Comparison of ENCODE assay signal across 18 cellular contexts in genomic region chr16:1786242-1787055, GRCh38. TPM values are rescaled to one million over a fixed set of nuclear protein-coding genes. Genes with fewer than 3 reads are reported as not detected.
DNase-seq lines count a peak whose midpoint lies in the region; ATAC-seq, FAIRE-seq and TF ChIP-seq lines count a peak whose summit lies in the region.
"Had no signal": no experiment of that assay in that cellular context is flagged by ENCODE, and none has a peak within 500 bp of the region (broad histone marks: within the 10 kb centered on the region; RNA-seq: fewer than 3 reads in every experiment).

No MANE protein-coding gene starts in this region.

- BruUV-seq in HepG2 (replicated peaks; lab: Mats Ljungman, UMichigan) = no TSS peak

- H3K36me3 ChIP-seq in brain microvascular endothelial cell (replicated peaks) = peaks cover 27% of the 10 kb centered on the region
- H3K36me3 ChIP-seq in HepG2 (replicated peaks in 1 of 2; ENCODE audit: control insufficient read depth in 1 of 2, insufficient read depth in 2 of 2, low read length in 2 of 2) = peaks cover 4 to 7% of the 10 kb centered on the region in 2 experiments; a peak in 3 of 5 replicates
- no peaks in the 10 kb centered on the region for H3K36me3 ChIP-seq in MM.1S (replicated peaks; ENCODE audit: insufficient read depth, low read length)

- H3F3A ChIP-seq in MM.1S (ENCODE audit: insufficient read depth, low read length) = peaks cover 5% of the 10 kb centered on the region; the same call in 1 of the 2 replicates

- no peaks in the 10 kb centered on the region for H3K9me2 ChIP-seq in MM.1S (replicated peaks; ENCODE audit: insufficient read depth, low read length)

- no peaks in the 10 kb centered on the region for H3K27me3 ChIP-seq in brain microvascular endothelial cell (replicated peaks)
- H3K27me3 ChIP-seq in HepG2 (ENCODE audit: control insufficient read depth in 1 of 2, insufficient read depth in 2 of 2, low read length in 2 of 2) = peaks cover 0 to 2% of the 10 kb centered on the region in 2 experiments; a peak in 1 of 5 replicates
- no peaks in the 10 kb centered on the region for H3K27me3 ChIP-seq in MM.1S (replicated peaks; ENCODE audit: insufficient read depth, low read length)

- TF ChIP-seq EP300 in HepG2 (IDR thresholded peaks at IDR 0.05; ENCODE audit: low read depth in 2 of 2, low read length in 2 of 2) = no peak
- no peak for TF ChIP-seq EP300 in HepG2 (CRISPR knock-in tag; IDR thresholded peaks at IDR 0.05; ENCODE audit: borderline replicate concordance)

- DNase-seq in GM13976 (ENCODE audit: low spot score) (no peak), brain microvascular endothelial cell (no peak), HepG2 (ENCODE audit: low spot score) (no peak), hypothalamus (lab: John Stamatoyannopoulos, UW) (no peak), NCI-H1694 treated with DMSO at 0.1 percent for 48 hours (lab: John Stamatoyannopoulos, UW) (no peak), MM.1S (no peak), RPMI8226 (no peak)
- DNase-seq: activated effector memory CD4-positive, alpha-beta T cell treated with Interleukin-2 at 50 U/mL for 16 hours; anterior cingulate cortex; DMS79 treated with DMSO at 0.1 percent for 48 hours; hippocampal formation; NCI-H526 treated with DMSO at 0.1 percent for 48 hours; retina had no signal

- H3K79me2 ChIP-seq in HepG2 (ENCODE audit: insufficient read depth, low read length) (peaks cover 26% of the 10 kb centered on the region), MM.1S (ENCODE audit: low read length) (peaks cover 53% of the 10 kb centered on the region)

- in situ Hi-C loops in GM13976 (cut with MboI; ENCODE audit: low sequenced_read_pairs, unreplicated experiment) (no loop called here), brain microvascular endothelial cell (cut with HindIII; ENCODE audit: low pct_ligation_motif_present, low sequenced_read_pairs) (no loop called here), HepG2 (cut with HindIII; ENCODE audit: extremely low pct_ligation_motif_present, low pct_unique_long_range_greater_than_20kb) (no loop called here)

- H2AFZ ChIP-seq in HepG2 (ENCODE audit: low read length) (no peak overlapping the region), MM.1S (ENCODE audit: low read length) (no peak overlapping the region)

- TF ChIP-seq CTCF in 22Rv1 (IDR thresholded peaks at IDR 0.05) (0 out of 2 replicates have a peak, but pooled peaks have one; percentile 9), GM13976 (IDR thresholded peaks at IDR 0.05; ENCODE audit: borderline replicate concordance, control extremely low read depth, extremely low read depth, insufficient read depth, missing control alignments) (peak; percentile 15), brain microvascular endothelial cell (IDR thresholded peaks at IDR 0.05; ENCODE audit: low read depth, low read length, missing control alignments) (peak; percentile 2), HepG2 (CRISPR knock-in tag; IDR thresholded peaks at IDR 0.05) (no peak), MM.1S (IDR thresholded peaks at IDR 0.05; ENCODE audit: low read length) (no peak)

- H3K27ac ChIP-seq in 22Rv1 (no peak overlapping the region), brain microvascular endothelial cell (no peak overlapping the region), HepG2 (ENCODE audit: extremely low read length, insufficient read depth, low read length) (no peak overlapping the region), MM.1S (ENCODE audit: low read length) (no peak overlapping the region)
- H3K27ac ChIP-seq: HL-60 had no signal

- WGBS in HepG2 (ENCODE audit: low lambda C conversion rate) = 98% methylated on average over 11 of the region's 51 CpGs

- ATAC-seq in HepG2 = no peak

- intact Hi-C loops in HepG2 (cut with micrococcal nuclease; ENCODE audit: unreplicated experiment) = no loop called here

- no peak for FAIRE-seq in HepG2 (lab: Jason Lieb, UNC)
- FAIRE-seq: colon had no signal

- TF ChIP-seq POLR2A in HepG2 (IDR thresholded peaks at IDR 0.05; ENCODE audit: insufficient read depth in 1 of 2, low read depth in 2 of 2, low read length in 2 of 2) = no peak

- H3K4me1 ChIP-seq in HepG2 (ENCODE audit: insufficient read depth, low read length) = peaks cover 10% of the 10 kb centered on the region
- H3K4me1 ChIP-seq in MM.1S (ENCODE audit: low read length) = peaks cover under 1% of the 10 kb centered on the region; the same call in 1 of the 2 replicates

- H3K9ac ChIP-seq in HepG2 (ENCODE audit: insufficient read depth, low read depth, low read length) = no peak overlapping the region
- no peak overlapping the region for H3K9ac ChIP-seq in MM.1S (ENCODE audit: low read length)

- CTCF ChIA-PET in HepG2 (lab: Yijun Ruan, JAX; ENCODE audit: low intra/inter-chr PET ratio, low total read pairs) = no interaction called here

- H3K4me2 ChIP-seq in HepG2 (ENCODE audit: low read depth, low read length) (no peak overlapping the region), MM.1S (ENCODE audit: low read depth, low read length) (no peak overlapping the region)

- H4K20me1 ChIP-seq in HepG2 (ENCODE audit: insufficient read depth, low read length) (peaks cover 4% of the 10 kb centered on the region; the same call in 1 of the 2 replicates), MM.1S (ENCODE audit: insufficient read depth, low read length) (no peaks in the 10 kb centered on the region)

- POLR2A ChIA-PET in HepG2 (lab: Yijun Ruan, JAX) = no interaction called here

- H3K4me3 ChIP-seq in brain microvascular endothelial cell (ENCODE audit: low read depth, low read length) = no peak overlapping the region
- H3K4me3 ChIP-seq in HepG2 (replicated peaks in 1 of 3; ENCODE audit: insufficient read depth in 1 of 3, low read depth in 2 of 3, low read length in 3 of 3) = no peak overlapping the region
- no peak overlapping the region for H3K4me3 ChIP-seq in MM.1S (ENCODE audit: low read length)

- TF ChIP-seq RAD21 in HepG2 (CRISPR knock-in tag; IDR thresholded peaks at IDR 0.05) = no peak

- H3K9me3 ChIP-seq in HepG2 (ENCODE audit: low read length) = no peaks in the 10 kb centered on the region
- no peaks in the 10 kb centered on the region for H3K9me3 ChIP-seq in MM.1S (replicated peaks; ENCODE audit: insufficient read depth, low read length)

RNA-seq across cellular contexts. Expression of gene NUBP2, which starts 3.7 kb away (rescaled TPM):
- 43.8 and 61.5 TPM in 2 replicates for total RNA-seq in HepG2 (2016; rRNA removed; fragmentation: Illumina TruSeq; extraction: Trizol)
- total RNA-seq in HepG2 (2016; cell fraction: cytosol; rRNA removed; fragmentation: Illumina TruSeq; extraction: Trizol; ENCODE audit: low read depth) = 45.7 and 50.6 TPM in 2 replicates
- total RNA-seq in HepG2 (2016; cell fraction: insoluble cytoplasmic fraction; rRNA removed; fragmentation: Illumina TruSeq; extraction: Trizol) = 43.0 and 67.3 TPM in 2 replicates
- total RNA-seq in HepG2 (2016; cell fraction: membrane; rRNA removed; fragmentation: Illumina TruSeq; extraction: Trizol) = 59.0 and 63.2 TPM in 2 replicates
- total RNA-seq in HepG2 (2016; cell fraction: nucleus; rRNA removed; fragmentation: Illumina TruSeq; extraction: Trizol) = 26.2 and 29.2 TPM in 2 replicates
- 25.7 and 33.5 TPM in 2 replicates for polyA plus RNA-seq in HepG2 (2011; rRNA removed)
- 26.7 and 51.2 TPM in 2 replicates for polyA plus RNA-seq in HepG2 (2011; cell fraction: cytosol; rRNA removed)
- polyA plus RNA-seq in HepG2 (2011; cell fraction: nucleus; rRNA removed) = 80.7 and 89.5 TPM in 2 replicates
- 19.8 and 31.7 TPM in 2 replicates for polyA plus RNA-seq in HepG2 (2012)
- 46.9 and 52.9 TPM in 2 replicates for polyA plus RNA-seq in HepG2 (2016; cell fraction: cytosol; fragmentation: Illumina TruSeq; extraction: Trizol; ENCODE audit: low read depth)
- 40.4 and 46.6 TPM in 2 replicates for polyA plus RNA-seq in HepG2 (2016; cell fraction: insoluble cytoplasmic fraction; fragmentation: Illumina TruSeq; extraction: Trizol; ENCODE audit: low read depth)
- polyA plus RNA-seq in HepG2 (2016; cell fraction: membrane; fragmentation: Illumina TruSeq; extraction: Trizol; ENCODE audit: low read depth) = 47.2 and 53.9 TPM in 2 replicates
- 63.4 and 63.9 TPM in 2 replicates for polyA plus RNA-seq in HepG2 (2016; cell fraction: nucleus; fragmentation: Illumina TruSeq; extraction: Trizol; ENCODE audit: insufficient read depth, low read depth)
- 21.1 and 26.9 TPM in 2 replicates for polyA minus RNA-seq in HepG2 (2011; rRNA and poly(A)+ RNA removed; ENCODE audit: low replicate concordance)
- 14.3 and 16.7 TPM in 2 replicates for polyA minus RNA-seq in HepG2 (2011; cell fraction: cytosol; rRNA and poly(A)+ RNA removed)
- polyA minus RNA-seq in HepG2 (2011; cell fraction: nucleus; rRNA and poly(A)+ RNA removed) = 12.1 and 14.0 TPM in 2 replicates

RNA-seq across cellular contexts. Expression of gene SPSB3, which starts 4.1 kb away (rescaled TPM):
- 8.2 and 13.2 TPM in 2 replicates for total RNA-seq in HepG2 (2016; rRNA removed; fragmentation: Illumina TruSeq; extraction: Trizol)
- 8.6 and 9.9 TPM in 2 replicates for total RNA-seq in HepG2 (2016; cell fraction: cytosol; rRNA removed; fragmentation: Illumina TruSeq; extraction: Trizol; ENCODE audit: low read depth)
- total RNA-seq in HepG2 (2016; cell fraction: insoluble cytoplasmic fraction; rRNA removed; fragmentation: Illumina TruSeq; extraction: Trizol) = 6.5 and 13.8 TPM in 2 replicates
- 9.4 and 12.7 TPM in 2 replicates for total RNA-seq in HepG2 (2016; cell fraction: membrane; rRNA removed; fragmentation: Illumina TruSeq; extraction: Trizol)
- 14.1 and 16.2 TPM in 2 replicates for total RNA-seq in HepG2 (2016; cell fraction: nucleus; rRNA removed; fragmentation: Illumina TruSeq; extraction: Trizol)
- 21.9 and 26.7 TPM in 2 replicates for polyA plus RNA-seq in HepG2 (2011; rRNA removed)
- polyA plus RNA-seq in HepG2 (2011; cell fraction: cytosol; rRNA removed) = 15.4 and 25.3 TPM in 2 replicates
- polyA plus RNA-seq in HepG2 (2011; cell fraction: nucleus; rRNA removed) = 142 and 184 TPM in 2 replicates
- polyA plus RNA-seq in HepG2 (2012) = 12.3 and 24.9 TPM in 2 replicates
- polyA plus RNA-seq in HepG2 (2016; cell fraction: cytosol; fragmentation: Illumina TruSeq; extraction: Trizol; ENCODE audit: low read depth) = 6.4 and 7.5 TPM in 2 replicates
- polyA plus RNA-seq in HepG2 (2016; cell fraction: insoluble cytoplasmic fraction; fragmentation: Illumina TruSeq; extraction: Trizol; ENCODE audit: low read depth) = 7.6 and 8.0 TPM in 2 replicates
- 6.8 and 7.3 TPM in 2 replicates for polyA plus RNA-seq in HepG2 (2016; cell fraction: membrane; fragmentation: Illumina TruSeq; extraction: Trizol; ENCODE audit: low read depth)
- polyA plus RNA-seq in HepG2 (2016; cell fraction: nucleus; fragmentation: Illumina TruSeq; extraction: Trizol; ENCODE audit: insufficient read depth, low read depth) = 29.9 and 32.1 TPM in 2 replicates
- 15.4 and 19.4 TPM in 2 replicates for polyA minus RNA-seq in HepG2 (2011; rRNA and poly(A)+ RNA removed; ENCODE audit: low replicate concordance)
- 4.5 and 8.0 TPM in 2 replicates for polyA minus RNA-seq in HepG2 (2011; cell fraction: cytosol; rRNA and poly(A)+ RNA removed)
- polyA minus RNA-seq in HepG2 (2011; cell fraction: nucleus; rRNA and poly(A)+ RNA removed) = 12.4 and 13.7 TPM in 2 replicates

RNA-seq across cellular contexts. Expression of gene IGFALS, which starts 7.1 kb away (rescaled TPM):
- 0.81 and 2.4 TPM in 2 replicates for total RNA-seq in HepG2 (2016; rRNA removed; fragmentation: Illumina TruSeq; extraction: Trizol)
- total RNA-seq in HepG2 (2016; cell fraction: cytosol; rRNA removed; fragmentation: Illumina TruSeq; extraction: Trizol; ENCODE audit: low read depth) = 0.26 and 0.30 TPM in 2 replicates
- 1.4 and 2.1 TPM in 2 replicates for total RNA-seq in HepG2 (2016; cell fraction: insoluble cytoplasmic fraction; rRNA removed; fragmentation: Illumina TruSeq; extraction: Trizol)
- total RNA-seq in HepG2 (2016; cell fraction: membrane; rRNA removed; fragmentation: Illumina TruSeq; extraction: Trizol) = 0.79 and 0.87 TPM in 2 replicates
- total RNA-seq in HepG2 (2016; cell fraction: nucleus; rRNA removed; fragmentation: Illumina TruSeq; extraction: Trizol) = 2.0 TPM in 2 replicates
- polyA plus RNA-seq in HepG2 (2011; rRNA removed) = 0.34 and 0.95 TPM in 2 replicates
- polyA plus RNA-seq in HepG2 (2011; cell fraction: cytosol; rRNA removed) = 0.55 and 0.68 TPM in 2 replicates
- polyA plus RNA-seq in HepG2 (2011; cell fraction: nucleus; rRNA removed) = 2.1 and 2.3 TPM in 2 replicates
- 0.31 and 0.49 TPM in 2 replicates for polyA plus RNA-seq in HepG2 (2012)
- 0.14 and 0.37 TPM in 2 replicates for polyA plus RNA-seq in HepG2 (2016; cell fraction: cytosol; fragmentation: Illumina TruSeq; extraction: Trizol; ENCODE audit: low read depth)
- 0.97 and 1.1 TPM in 2 replicates for polyA plus RNA-seq in HepG2 (2016; cell fraction: insoluble cytoplasmic fraction; fragmentation: Illumina TruSeq; extraction: Trizol; ENCODE audit: low read depth)
- polyA plus RNA-seq in HepG2 (2016; cell fraction: membrane; fragmentation: Illumina TruSeq; extraction: Trizol; ENCODE audit: low read depth) = 0.45 and 0.69 TPM in 2 replicates
- polyA plus RNA-seq in HepG2 (2016; cell fraction: nucleus; fragmentation: Illumina TruSeq; extraction: Trizol; ENCODE audit: insufficient read depth, low read depth) = 2.3 and 2.7 TPM in 2 replicates
- 1.5 TPM in 1 of 2 replicates, not detected in the other for polyA minus RNA-seq in HepG2 (2011; rRNA and poly(A)+ RNA removed; ENCODE audit: low replicate concordance)
- 0.59 TPM in 1 of 2 replicates, not detected in the other for polyA minus RNA-seq in HepG2 (2011; cell fraction: cytosol; rRNA and poly(A)+ RNA removed)
- 0.50 and 0.77 TPM in 2 replicates for polyA minus RNA-seq in HepG2 (2011; cell fraction: nucleus; rRNA and poly(A)+ RNA removed)
- total RNA-seq: kidney epithelial cell, SK-MEL-5 had no signal

RNA-seq across cellular contexts. Expression of gene MRPS34, which starts 13.5 kb away (rescaled TPM):
- total RNA-seq in HepG2 (2016; rRNA removed; fragmentation: Illumina TruSeq; extraction: Trizol) = 129 and 131 TPM in 2 replicates
- 34.5 and 36.0 TPM in 2 replicates for total RNA-seq in HepG2 (2016; cell fraction: cytosol; rRNA removed; fragmentation: Illumina TruSeq; extraction: Trizol; ENCODE audit: low read depth)
- total RNA-seq in HepG2 (2016; cell fraction: insoluble cytoplasmic fraction; rRNA removed; fragmentation: Illumina TruSeq; extraction: Trizol) = 130 and 146 TPM in 2 replicates
- 51.5 and 64.0 TPM in 2 replicates for total RNA-seq in HepG2 (2016; cell fraction: membrane; rRNA removed; fragmentation: Illumina TruSeq; extraction: Trizol)
- total RNA-seq in HepG2 (2016; cell fraction: nucleus; rRNA removed; fragmentation: Illumina TruSeq; extraction: Trizol) = 59.6 and 64.6 TPM in 2 replicates
- 61.3 and 63.5 TPM in 2 replicates for polyA plus RNA-seq in HepG2 (2011; rRNA removed)
- 70.4 and 99.7 TPM in 2 replicates for polyA plus RNA-seq in HepG2 (2011; cell fraction: cytosol; rRNA removed)
- polyA plus RNA-seq in HepG2 (2011; cell fraction: nucleus; rRNA removed) = 83.9 and 98.7 TPM in 2 replicates
- polyA plus RNA-seq in HepG2 (2012) = 48.9 and 50.7 TPM in 2 replicates
- polyA plus RNA-seq in HepG2 (2016; cell fraction: cytosol; fragmentation: Illumina TruSeq; extraction: Trizol; ENCODE audit: low read depth) = 42.4 and 48.9 TPM in 2 replicates
- 212 and 241 TPM in 2 replicates for polyA plus RNA-seq in HepG2 (2016; cell fraction: insoluble cytoplasmic fraction; fragmentation: Illumina TruSeq; extraction: Trizol; ENCODE audit: low read depth)
- polyA plus RNA-seq in HepG2 (2016; cell fraction: membrane; fragmentation: Illumina TruSeq; extraction: Trizol; ENCODE audit: low read depth) = 59.9 and 71.5 TPM in 2 replicates
- 154 and 163 TPM in 2 replicates for polyA plus RNA-seq in HepG2 (2016; cell fraction: nucleus; fragmentation: Illumina TruSeq; extraction: Trizol; ENCODE audit: insufficient read depth, low read depth)
- polyA minus RNA-seq in HepG2 (2011; rRNA and poly(A)+ RNA removed; ENCODE audit: low replicate concordance) = 27.6 and 50.7 TPM in 2 replicates
- polyA minus RNA-seq in HepG2 (2011; cell fraction: cytosol; rRNA and poly(A)+ RNA removed) = 25.2 and 30.8 TPM in 2 replicates
- polyA minus RNA-seq in HepG2 (2011; cell fraction: nucleus; rRNA and poly(A)+ RNA removed) = 21.9 and 29.5 TPM in 2 replicates

RNA-seq across cellular contexts. Expression of gene EME2, which starts 13.8 kb away (rescaled TPM):
- 1.7 and 7.6 TPM in 2 replicates for total RNA-seq in HepG2 (2016; rRNA removed; fragmentation: Illumina TruSeq; extraction: Trizol)
- 0.79 and 1.3 TPM in 2 replicates for total RNA-seq in HepG2 (2016; cell fraction: cytosol; rRNA removed; fragmentation: Illumina TruSeq; extraction: Trizol; ENCODE audit: low read depth)
- total RNA-seq in HepG2 (2016; cell fraction: insoluble cytoplasmic fraction; rRNA removed; fragmentation: Illumina TruSeq; extraction: Trizol) = 1.7 and 6.0 TPM in 2 replicates
- 1.2 TPM in 2 replicates for total RNA-seq in HepG2 (2016; cell fraction: membrane; rRNA removed; fragmentation: Illumina TruSeq; extraction: Trizol)
- total RNA-seq in HepG2 (2016; cell fraction: nucleus; rRNA removed; fragmentation: Illumina TruSeq; extraction: Trizol) = 7.8 and 8.4 TPM in 2 replicates
- polyA plus RNA-seq in HepG2 (2011; rRNA removed) = 4.4 and 6.5 TPM in 2 replicates
- polyA plus RNA-seq in HepG2 (2011; cell fraction: cytosol; rRNA removed) = 1.3 and 2.0 TPM in 2 replicates
- polyA plus RNA-seq in HepG2 (2011; cell fraction: nucleus; rRNA removed) = 81.3 and 90.4 TPM in 2 replicates
- polyA plus RNA-seq in HepG2 (2012) = 3.4 and 4.5 TPM in 2 replicates
- polyA plus RNA-seq in HepG2 (2016; cell fraction: cytosol; fragmentation: Illumina TruSeq; extraction: Trizol; ENCODE audit: low read depth) = 0.23 and 0.36 TPM in 2 replicates
- polyA plus RNA-seq in HepG2 (2016; cell fraction: insoluble cytoplasmic fraction; fragmentation: Illumina TruSeq; extraction: Trizol; ENCODE audit: low read depth) = 1.7 and 2.2 TPM in 2 replicates
- polyA plus RNA-seq in HepG2 (2016; cell fraction: membrane; fragmentation: Illumina TruSeq; extraction: Trizol; ENCODE audit: low read depth) = 0.51 and 0.65 TPM in 2 replicates
- polyA plus RNA-seq in HepG2 (2016; cell fraction: nucleus; fragmentation: Illumina TruSeq; extraction: Trizol; ENCODE audit: insufficient read depth, low read depth) = 31.9 and 34.1 TPM in 2 replicates
- polyA minus RNA-seq in HepG2 (2011; rRNA and poly(A)+ RNA removed; ENCODE audit: low replicate concordance) = 5.2 and 6.5 TPM in 2 replicates
- polyA minus RNA-seq in HepG2 (2011; cell fraction: cytosol; rRNA and poly(A)+ RNA removed) = 0.79 and 1.3 TPM in 2 replicates
- 17.7 and 19.7 TPM in 2 replicates for polyA minus RNA-seq in HepG2 (2011; cell fraction: nucleus; rRNA and poly(A)+ RNA removed)

Comparison
In these comparisons a context has a peak if more than half of its experiments do, and no peak if none do; other contexts are left out.
1. CTCF ChIP-seq: peak in 22Rv1 (single experiment), GM13976 (single experiment) and brain microvascular endothelial cell (single experiment); none in HepG2 (single experiment) and MM.1S (single experiment).